Comparison of ENCODE assay signal across 8 cellular contexts in genomic region chr1:241423541-241424479, GRCh38.
DNase-seq lines count a peak whose midpoint lies in the region; ATAC-seq and TF ChIP-seq lines count a peak whose summit lies in the region.

No MANE protein-coding gene starts in this region.

- no peak overlapping the region for H3K27ac Mint-ChIP-seq in activated CD8-positive, alpha-beta T cell treated with anti-CD3 and anti-CD28 coated beads, Interleukin-2, amount 10 ng/mL, durations not matched to agents 7 days and 5 days

- POLR2A ChIA-PET in activated CD8-positive, alpha-beta T cell treated with anti-CD3 and anti-CD28 coated beads, Interleukin-2, amount 10 ng/mL, durations not matched to agents 7 days and 5 days (lab: Charles Lee), result no interaction called here

- H3K4me3 Mint-ChIP-seq in activated CD8-positive, alpha-beta T cell treated with anti-CD3 and anti-CD28 coated beads, Interleukin-2, amount 10 ng/mL, durations not matched to agents 7 days and 5 days, result peak overlapping the region; percentile 58

- H2AFZ ChIP-seq in osteoblast (ENCODE audit: low read length), result peak overlapping the region; percentile 76

- no peaks in the 10 kb centered on the region for H3K4me1 Mint-ChIP-seq in activated CD8-positive, alpha-beta T cell treated with anti-CD3 and anti-CD28 coated beads, Interleukin-2, amount 10 ng/mL, durations not matched to agents 7 days and 5 days (ENCODE audit: low read depth)

- H3K79me2 ChIP-seq in osteoblast (ENCODE audit: insufficient read depth, low read length), result no peaks in the 10 kb centered on the region

- H3K4me2 ChIP-seq in osteoblast (ENCODE audit: insufficient read depth, low read length), result peak overlapping the region; percentile 82

- H3K9me3 ChIP-seq in MG63, result peaks cover 2% of the 10 kb centered on the region; the same call in 1 of the 2 replicates
- no peaks in the 10 kb centered on the region for H3K9me3 ChIP-seq in osteoblast (ENCODE audit: low read depth, low read length)

- no peak overlapping the region for H3K27ac ChIP-seq in osteoblast (ENCODE audit: low read depth, low read length)

- H3K36me3 ChIP-seq in MG63 (no peaks in the 10 kb centered on the region), osteoblast (ENCODE audit: insufficient read depth, low read length) (no peaks in the 10 kb centered on the region)

- TF ChIP-seq CTCF in osteoblast (IDR thresholded peaks at IDR 0.05; ENCODE audit: extremely low read depth, low read depth, low read length), result no peak

- H3K36me3 Mint-ChIP-seq in activated CD8-positive, alpha-beta T cell treated with anti-CD3 and anti-CD28 coated beads, Interleukin-2, amount 10 ng/mL, durations not matched to agents 7 days and 5 days (ENCODE audit: low read depth), result no peaks in the 10 kb centered on the region

- no peaks in the 10 kb centered on the region for H3K9me3 Mint-ChIP-seq in activated CD8-positive, alpha-beta T cell treated with anti-CD3 and anti-CD28 coated beads, Interleukin-2, amount 10 ng/mL, durations not matched to agents 7 days and 5 days (ENCODE audit: insufficient read depth)

- CTCF ChIA-PET in activated CD8-positive, alpha-beta T cell treated with anti-CD3 and anti-CD28 coated beads, Interleukin-2, amount 10 ng/mL, durations not matched to agents 7 days and 5 days (lab: Charles Lee), result no interaction called here

- H3K27me3 ChIP-seq in MG63 (no peaks in the 10 kb centered on the region), osteoblast (ENCODE audit: insufficient read depth, low read length) (no peaks in the 10 kb centered on the region)

- DNase-seq in activated T-cell treated with anti-CD3 and anti-CD28 coated beads for 48 hours (ENCODE audit: low read depth) (peak; percentile 4), activated T-cell treated with anti-CD3 and anti-CD28 coated beads for 4 hours (no peak), GOT3 (lab: John Stamatoyannopoulos, UW) (peak; percentile 83), MG63 (peak; percentile 48), germinal center (ENCODE audit: low spot score) (peak; percentile 40), osteoblast (ENCODE audit: insufficient read length, low spot score, missing footprints) (peak; percentile 84), T-helper 9 cell (no peak)
- peak; percentile 34 for DNase-seq in activated CD8-positive, alpha-beta T cell treated with anti-CD3 and anti-CD28 coated beads, Interleukin-2, amount 10 ng/mL, durations not matched to agents 7 days and 5 days

- H4K20me1 ChIP-seq in osteoblast (ENCODE audit: insufficient read depth, low read length), result no peaks in the 10 kb centered on the region

- peaks cover 40% of the 10 kb centered on the region for H3K27me3 Mint-ChIP-seq in activated CD8-positive, alpha-beta T cell treated with anti-CD3 and anti-CD28 coated beads, Interleukin-2, amount 10 ng/mL, durations not matched to agents 7 days and 5 days (ENCODE audit: low read depth)

- peaks cover 12% of the 10 kb centered on the region for H3K4me1 ChIP-seq in osteoblast (ENCODE audit: insufficient read depth, low read length)

- peak overlapping the region; percentile 58 for H3K4me3 ChIP-seq in MG63
- peak overlapping the region; percentile 83 for H3K4me3 ChIP-seq in osteoblast (ENCODE audit: insufficient read depth, low read length)

- peak; percentile 83 for ATAC-seq in activated CD8-positive, alpha-beta T cell treated with anti-CD3 and anti-CD28 coated beads, Interleukin-2, amount 10 ng/mL, durations not matched to agents 7 days and 5 days

Comparison
In these comparisons a context has a peak if more than half of its experiments do, and no peak if none do; other contexts are left out.
1. DNase-seq: peak in activated T-cell treated with anti-CD3 and anti-CD28 coated beads for 48 hours (single experiment), GOT3 (single experiment), MG63 (single experiment), activated CD8-positive, alpha-beta T cell treated with anti-CD3 and anti-CD28 coated beads, Interleukin-2, amount 10 ng/mL, durations not matched to agents 7 days and 5 days (single experiment), germinal center (single experiment) and osteoblast (single experiment); none in activated T-cell treated with anti-CD3 and anti-CD28 coated beads for 4 hours (single experiment) and T-helper 9 cell (single experiment).